ENCODE assay signal across 18 cellular contexts in the genomic region with DNA sequence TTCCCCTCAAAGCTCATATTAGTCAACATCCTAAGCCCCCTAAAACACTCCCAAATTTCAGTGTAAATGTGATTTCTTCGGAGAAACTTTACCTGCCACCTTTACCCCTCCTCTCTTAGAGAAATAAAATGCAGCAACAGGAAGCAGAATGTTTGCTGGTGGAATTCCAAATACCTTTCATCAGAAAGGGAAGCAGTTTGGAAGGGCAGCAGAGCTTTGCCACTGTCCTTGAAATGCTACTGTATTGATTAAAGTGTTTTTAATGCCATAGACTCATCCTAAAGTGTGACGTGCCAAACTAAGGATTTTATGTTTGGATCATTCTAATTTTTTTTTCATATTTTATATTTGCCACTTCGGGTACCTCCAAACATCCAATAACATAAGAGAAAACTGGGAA.
A peak's percentile ranks its signal among the peaks of the same experiment; 100 is the strongest.
DNase-seq lines count a peak whose midpoint lies in the region; ATAC-seq and TF ChIP-seq lines count a peak whose summit lies in the region.
"Had no signal": no experiment of that assay in that cellular context is flagged by ENCODE, and none has a peak within 500 bp of the region (broad histone marks: within the 10 kb centered on the region; RNA-seq: fewer than 3 reads in every experiment).

No MANE protein-coding gene starts in this region.

- H3K18ac ChIP-seq in mesendoderm (ENCODE audit: low read length) = no peak overlapping the region

- H3K79me2 ChIP-seq in GM23338 (replicated peaks; ENCODE audit: insufficient read depth) (no peaks in the 10 kb centered on the region), mesendoderm (ENCODE audit: control insufficient read depth, insufficient read depth, low read length) (no peaks in the 10 kb centered on the region)

- H3K9me3 ChIP-seq in cardiac muscle cell (ENCODE audit: low read depth) (no peaks in the 10 kb centered on the region), right atrium auricular region (no peaks in the 10 kb centered on the region)
- H3K9me3 ChIP-seq: BLaER1 had no signal

- H3K4me3 Mint-ChIP-seq in GM23338 = no peak overlapping the region
- H3K4me3 Mint-ChIP-seq in WTC11 = no peak overlapping the region
- H3K4me3 Mint-ChIP-seq in activated CD8-positive, alpha-beta memory T cell treated with anti-CD3 and anti-CD28 coated beads, Interleukin-2, amount 10 ng/mL, durations not matched to agents 7 days and 5 days = no peak overlapping the region
- H3K4me3 Mint-ChIP-seq: B cell; CD4-positive, alpha-beta T cell; CD8-positive, alpha-beta memory T cell had no signal

- H3K27me3 ChIP-seq in cardiac muscle cell (no peaks in the 10 kb centered on the region), right atrium auricular region (no peaks in the 10 kb centered on the region), GM23338 (ENCODE audit: insufficient read depth) (no peaks in the 10 kb centered on the region), mesendoderm (ENCODE audit: insufficient read depth, low read length, poor library complexity) (no peaks in the 10 kb centered on the region)
- H3K27me3 ChIP-seq: BLaER1 had no signal

- H3K27ac Mint-ChIP-seq in GM23338 (peak overlapping the region; percentile 21; the same call in 1 of the 2 replicates), WTC11 (peak overlapping the region; percentile 82)
- no peak overlapping the region for H3K27ac Mint-ChIP-seq in activated CD8-positive, alpha-beta memory T cell treated with anti-CD3 and anti-CD28 coated beads, Interleukin-2, amount 10 ng/mL, durations not matched to agents 7 days and 5 days
- H3K27ac Mint-ChIP-seq: B cell; CD4-positive, alpha-beta T cell; CD8-positive, alpha-beta memory T cell had no signal

- H4K20me1 ChIP-seq in GM23338 (replicated peaks; ENCODE audit: insufficient read depth) = no peaks in the 10 kb centered on the region
- H4K20me1 ChIP-seq: BLaER1 had no signal

- H2BK5ac ChIP-seq in mesendoderm (ENCODE audit: low read length) = no peak overlapping the region

- no peak overlapping the region for H4K8ac ChIP-seq in mesendoderm (ENCODE audit: low read depth, low read length)

- H3K27me3 Mint-ChIP-seq in GM23338 (ENCODE audit: insufficient read depth, low read depth, poor library complexity) = no peaks in the 10 kb centered on the region
- no peaks in the 10 kb centered on the region for H3K27me3 Mint-ChIP-seq in WTC11 (ENCODE audit: low read depth)
- H3K27me3 Mint-ChIP-seq in activated CD8-positive, alpha-beta memory T cell treated with anti-CD3 and anti-CD28 coated beads, Interleukin-2, amount 10 ng/mL, durations not matched to agents 7 days and 5 days = no peaks in the 10 kb centered on the region
- H3K27me3 Mint-ChIP-seq: B cell; CD4-positive, alpha-beta T cell; CD8-positive, alpha-beta memory T cell had no signal

- H3K9ac ChIP-seq in mesendoderm (ENCODE audit: low read length) = no peak overlapping the region
- H3K9ac ChIP-seq: BLaER1 had no signal

- CTCF ChIA-PET in WTC11 (lab: Charles Lee) = no interaction called here
- CTCF ChIA-PET in activated CD8-positive, alpha-beta memory T cell treated with anti-CD3 and anti-CD28 coated beads, Interleukin-2, amount 10 ng/mL, durations not matched to agents 7 days and 5 days (lab: Charles Lee) = no interaction called here

- POLR2A ChIA-PET in WTC11 (lab: Charles Lee) = no interaction called here

- H3K23ac ChIP-seq in mesendoderm (ENCODE audit: low read length) = no peak overlapping the region

- H4K5ac ChIP-seq in mesendoderm (ENCODE audit: low read length) = no peak overlapping the region

- H3K27ac ChIP-seq in cardiac muscle cell = peak overlapping the region; percentile 87
- H3K27ac ChIP-seq in right atrium auricular region = peak overlapping the region in 1 of 2 donors; percentile 24
- no peak overlapping the region; the same call in 1 of the 2 replicates for H3K27ac ChIP-seq in GM23338 (ENCODE audit: low read depth)
- H3K27ac ChIP-seq in mesendoderm (ENCODE audit: low read depth, low read length) = no peak overlapping the region
- H3K27ac ChIP-seq: BLaER1, C4-2B had no signal

- H3K79me1 ChIP-seq in mesendoderm (ENCODE audit: low read length) = no peaks in the 10 kb centered on the region

- H3K4me1 ChIP-seq in cardiac muscle cell (ENCODE audit: low read depth) (peaks cover 14% of the 10 kb centered on the region), right atrium auricular region (no peaks in the 10 kb centered on the region), GM23338 (ENCODE audit: insufficient read depth) (no peaks in the 10 kb centered on the region), mesendoderm (ENCODE audit: control insufficient read depth, low read depth, low read length) (peaks cover 1% of the 10 kb centered on the region)
- H3K4me1 ChIP-seq: BLaER1 had no signal

- no peak overlapping the region for H2BK15ac ChIP-seq in mesendoderm (replicated peaks; ENCODE audit: low read depth)

- no peak overlapping the region for H3K4ac ChIP-seq in mesendoderm (ENCODE audit: low read depth, low read length)

- H3K9me3 Mint-ChIP-seq in GM23338 (no peaks in the 10 kb centered on the region; the same call in 2 of the 3 replicates), WTC11 (no peaks in the 10 kb centered on the region)
- H3K9me3 Mint-ChIP-seq in activated CD8-positive, alpha-beta memory T cell treated with anti-CD3 and anti-CD28 coated beads, Interleukin-2, amount 10 ng/mL, durations not matched to agents 7 days and 5 days (ENCODE audit: low read depth) = no peaks in the 10 kb centered on the region

- no peak overlapping the region for H2BK120ac ChIP-seq in mesendoderm (ENCODE audit: low read depth, low read length)

- H3K9me2 ChIP-seq in GM23338 (ENCODE audit: insufficient read depth) = no peaks in the 10 kb centered on the region

- no peaks in the 10 kb centered on the region for H3F3A ChIP-seq in GM23338 (replicated peaks; ENCODE audit: low read depth)

- H3K36me3 Mint-ChIP-seq in GM23338 (ENCODE audit: low read depth) (no peaks in the 10 kb centered on the region), WTC11 (no peaks in the 10 kb centered on the region)
- H3K36me3 Mint-ChIP-seq in activated CD8-positive, alpha-beta memory T cell treated with anti-CD3 and anti-CD28 coated beads, Interleukin-2, amount 10 ng/mL, durations not matched to agents 7 days and 5 days = no peaks in the 10 kb centered on the region
- H3K36me3 Mint-ChIP-seq: CD8-positive, alpha-beta memory T cell had no signal

- ATAC-seq in GM23338 (no peak), WTC11 (no peak)
- ATAC-seq in activated CD8-positive, alpha-beta memory T cell treated with anti-CD3 and anti-CD28 coated beads, Interleukin-2, amount 10 ng/mL, durations not matched to agents 7 days and 5 days = no peak

- peaks cover 5% of the 10 kb centered on the region; the same call in 2 of the 3 replicates for H3K4me1 Mint-ChIP-seq in GM23338
- peaks cover 9% of the 10 kb centered on the region for H3K4me1 Mint-ChIP-seq in WTC11
- H3K4me1 Mint-ChIP-seq in activated CD8-positive, alpha-beta memory T cell treated with anti-CD3 and anti-CD28 coated beads, Interleukin-2, amount 10 ng/mL, durations not matched to agents 7 days and 5 days = no peaks in the 10 kb centered on the region
- H3K4me1 Mint-ChIP-seq: B cell; CD8-positive, alpha-beta memory T cell had no signal

- no peak for TF ChIP-seq CTCF in cardiac muscle cell (IDR thresholded peaks at IDR 0.05; ENCODE audit: low read depth, low read length)
- TF ChIP-seq CTCF in right atrium auricular region (IDR thresholded peaks at IDR 0.05) = no peak
- no peak for TF ChIP-seq CTCF in GM23338 (conservative IDR thresholded peaks at IDR 0.05; ENCODE audit: low read depth in 2 of 2)
- no peak for TF ChIP-seq CTCF in WTC11 (IDR thresholded peaks at IDR 0.05)

- H3K4me2 ChIP-seq in GM23338 (no peak overlapping the region), mesendoderm (ENCODE audit: low read length) (no peak overlapping the region)
- H3K4me2 ChIP-seq: BLaER1 had no signal

- H3K36me3 ChIP-seq in cardiac muscle cell = no peaks in the 10 kb centered on the region
- no peaks in the 10 kb centered on the region for H3K36me3 ChIP-seq in right atrium auricular region
- H3K36me3 ChIP-seq in GM23338 (ENCODE audit: insufficient read depth) = no peaks in the 10 kb centered on the region
- no peaks in the 10 kb centered on the region for H3K36me3 ChIP-seq in mesendoderm (ENCODE audit: control insufficient read depth, insufficient read depth, low read length)
- H3K36me3 ChIP-seq: BLaER1 had no signal

- WGBS in mesendoderm (ENCODE audit: extremely low coverage, insufficient coverage, low lambda C conversion rate) = no CpG with 5 or more reads among the region's 3 CpGs

- no peak overlapping the region for H3K56ac ChIP-seq in mesendoderm (ENCODE audit: low read length)

- H2AFZ ChIP-seq in GM23338 = no peak overlapping the region

- no peak overlapping the region for H3K4me3 ChIP-seq in cardiac muscle cell
- no peak overlapping the region for H3K4me3 ChIP-seq in right atrium auricular region
- no peak overlapping the region for H3K4me3 ChIP-seq in GM23338
- no peak overlapping the region for H3K4me3 ChIP-seq in mesendoderm (ENCODE audit: low read length)
- H3K4me3 ChIP-seq: BLaER1 had no signal

- H2AK5ac ChIP-seq in mesendoderm (ENCODE audit: low read length) = no peak overlapping the region

- peak in 1 of 2 donors; percentile 41 for DNase-seq in cardiac muscle cell (ENCODE audit: low read depth in 1 of 2, low spot score in 1 of 2)
- no peak for DNase-seq in right atrium auricular region (ENCODE audit: low spot score)
- no peak for DNase-seq in GM23338 (ENCODE audit: low spot score)
- no peak for DNase-seq in WTC11 (ENCODE audit: low spot score)
- DNase-seq in mesendoderm = peak; percentile 7
- no peak for DNase-seq in stimulated activated CD4-positive, alpha-beta T cell treated with anti-CD3 and anti-CD28 coated beads, Interleukin-2, amount 100 ng/mL, for 48 hours
- DNase-seq in D341Med (ENCODE audit: low spot score) = no peak
- no peak for DNase-seq in activated CD8-positive, alpha-beta memory T cell treated with anti-CD3 and anti-CD28 coated beads, Interleukin-2, amount 10 ng/mL, durations not matched to agents 7 days and 5 days
- DNase-seq: CD4-positive, alpha-beta T cell; CD8-positive, alpha-beta memory T cell; DMS53; DMS79 treated with DMSO at 0.1 percent for 48 hours; GF-D8; GOT3; HCEC 1CT had no signal

TF ChIP-seq in WTC11, 78 proteins besides CTCF, POLR2A, EP300 and RAD21 (continues in another document):
- TF ChIP-seq EMX1 (CRISPR knock-in tag; IDR thresholded peaks at IDR 0.05) (no peak), ELF4 (CRISPR knock-in tag; IDR thresholded peaks at IDR 0.05; ENCODE audit: low read depth) (no peak), ETV6 (CRISPR knock-in tag; IDR thresholded peaks at IDR 0.05) (no peak), ATF1 (CRISPR knock-in tag; IDR thresholded peaks at IDR 0.05) (no peak), FOXJ3 (CRISPR knock-in tag; IDR thresholded peaks at IDR 0.05; ENCODE audit: borderline replicate concordance) (no peak), MLX (CRISPR knock-in tag; IDR thresholded peaks at IDR 0.05) (no peak), HMGA2 (CRISPR knock-in tag; IDR thresholded peaks at IDR 0.05) (no peak), JUN (CRISPR knock-in tag; IDR thresholded peaks at IDR 0.05) (no peak)
